In genomic region chr10:102670065-102670400, GRCh38 we compare ENCODE assay signal across 11 cellular contexts. TPM values are rescaled to one million over a fixed set of nuclear protein-coding genes. Genes with fewer than 3 reads are reported as not detected.
DNase-seq lines count a peak whose midpoint lies in the region; ATAC-seq and TF ChIP-seq lines count a peak whose summit lies in the region.
"Had no signal": no experiment of that assay in that cellular context is flagged by ENCODE, and none has a peak within 500 bp of the region (broad histone marks: within the 10 kb centered on the region; RNA-seq: fewer than 3 reads in every experiment).

No MANE protein-coding gene starts in this region.

- H3K27me3 ChIP-seq in HUES64 (ENCODE audit: insufficient read depth, low read length), result no peaks in the 10 kb centered on the region
- no peaks in the 10 kb centered on the region for H3K27me3 ChIP-seq in lower lobe of right lung (ENCODE audit: low read depth)
- H3K27me3 ChIP-seq in tibial artery, result no peaks in the 10 kb centered on the region
- H3K27me3 ChIP-seq: MG63 had no signal

- intact Hi-C loops in lower lobe of right lung (cut with DNase I) (no loop called here), tibial artery (cut with DNase I; ENCODE audit: low total_unique reads) (no loop called here)

- H3K4me1 Mint-ChIP-seq in activated T-helper 17 cell treated with anti-CD3 and anti-CD28 coated beads, Interleukin-2, amount 50 U/mL, for 72 hours, result peaks cover 24% of the 10 kb centered on the region

- no peak for ATAC-seq in activated T-helper 17 cell treated with anti-CD3 and anti-CD28 coated beads, Interleukin-2, amount 50 U/mL, for 72 hours (replicated peaks)
- ATAC-seq in lower lobe of right lung (no peak), GM21529 (IDR thresholded peaks at IDR 0.05; ENCODE audit: unreplicated experiment) (no peak)

- WGBS in HUES64, result 83% methylated on average over 4 of the region's 4 CpGs

- H3K4me1 ChIP-seq in HUES64 (ENCODE audit: insufficient read depth, low read length), result peaks cover 32% of the 10 kb centered on the region
- peaks cover 51% of the 10 kb centered on the region for H3K4me1 ChIP-seq in lower lobe of right lung
- H3K4me1 ChIP-seq in tibial artery, result peaks cover 10 to 42% (median 35%) of the 10 kb centered on the region in 4 donors

- H3K9me3 ChIP-seq in HUES64 (ENCODE audit: insufficient read depth, low read depth, low read length) (no peaks in the 10 kb centered on the region), lower lobe of right lung (no peaks in the 10 kb centered on the region), tibial artery (no peaks in the 10 kb centered on the region)
- H3K9me3 ChIP-seq: MG63, prostate gland had no signal

- H3K36me3 ChIP-seq in HUES64 (ENCODE audit: insufficient read depth, low read length), result no peaks in the 10 kb centered on the region
- no peaks in the 10 kb centered on the region for H3K36me3 ChIP-seq in lower lobe of right lung
- H3K36me3 ChIP-seq in tibial artery, result no peaks in the 10 kb centered on the region
- H3K36me3 ChIP-seq: MG63, prostate gland had no signal

- H3K36me3 Mint-ChIP-seq in activated T-helper 17 cell treated with anti-CD3 and anti-CD28 coated beads, Interleukin-2, amount 50 U/mL, for 72 hours (ENCODE audit: low read depth), result no peaks in the 10 kb centered on the region

- no peak overlapping the region for H3K4me3 Mint-ChIP-seq in activated T-helper 17 cell treated with anti-CD3 and anti-CD28 coated beads, Interleukin-2, amount 50 U/mL, for 72 hours

- H3K4me3 ChIP-seq in HUES64 (ENCODE audit: low read length), result no peak overlapping the region
- H3K4me3 ChIP-seq in lower lobe of right lung, result no peak overlapping the region
- no peak overlapping the region for H3K4me3 ChIP-seq in tibial artery
- H3K4me3 ChIP-seq: MG63, prostate gland had no signal

- TF ChIP-seq CTCF in lower lobe of right lung (IDR thresholded peaks at IDR 0.05), result no peak
- no peak for TF ChIP-seq CTCF in tibial artery (IDR thresholded peaks at IDR 0.05)

- H3K27ac ChIP-seq in HUES64 (ENCODE audit: low read depth, low read length) (0 out of 2 replicates have a peak overlapping the region, but pooled peaks have one; percentile 23), lower lobe of right lung (peak overlapping the region; percentile 84), tibial artery (peak overlapping the region; percentile 72)
- H3K27ac ChIP-seq: HL-60, prostate gland had no signal

- no peak overlapping the region for H3K9ac ChIP-seq in HUES64 (ENCODE audit: low read depth, low read length)

- H3K27me3 Mint-ChIP-seq in activated T-helper 17 cell treated with anti-CD3 and anti-CD28 coated beads, Interleukin-2, amount 50 U/mL, for 72 hours, result no peaks in the 10 kb centered on the region

- H3K27ac Mint-ChIP-seq in activated T-helper 17 cell treated with anti-CD3 and anti-CD28 coated beads, Interleukin-2, amount 50 U/mL, for 72 hours, result peak overlapping the region; percentile 15

- DNase-seq in lower lobe of right lung (no peak), tibial artery (no peak), NCI-H187 treated with DMSO at 0.1 percent for 48 hours (lab: John Stamatoyannopoulos, UW) (no peak)
- no peak for DNase-seq in stimulated activated CD4-positive, alpha-beta T cell treated with anti-CD3 and anti-CD28 coated beads, Interleukin-15, amount 100 ng/mL, for 24 hours
- DNase-seq: NCI-H2227 treated with DMSO at 0.1 percent for 48 hours had no signal

- H3K9me3 Mint-ChIP-seq in activated T-helper 17 cell treated with anti-CD3 and anti-CD28 coated beads, Interleukin-2, amount 50 U/mL, for 72 hours, result no peaks in the 10 kb centered on the region

RNA-seq across cellular contexts. Expression of gene TRIM8, which starts 25.8 kb away (rescaled TPM):
- 25.3 TPM for polyA plus RNA-seq in HUES64 (2013, experiment 1 of 2)
- 23.8 TPM for polyA plus RNA-seq in HUES64 (2013, experiment 2 of 2)
- total RNA-seq in activated T-helper 17 cell treated with anti-CD3 and anti-CD28 coated beads, Interleukin-2, amount 50 U/mL, for 72 hours, result 10 to 100 TPM; 60.0 to 73.9 TPM
- 142 TPM for total RNA-seq in lower lobe of right lung

RNA-seq across cellular contexts. Expression of gene ARL3, which starts 44.2 kb away (rescaled TPM):
- polyA plus RNA-seq in HUES64 (2013, experiment 1 of 2), result 18.4 TPM
- polyA plus RNA-seq in HUES64 (2013, experiment 2 of 2), result 22.4 TPM
- total RNA-seq in activated T-helper 17 cell treated with anti-CD3 and anti-CD28 coated beads, Interleukin-2, amount 50 U/mL, for 72 hours, result 10 to 100 TPM; 14.3 to 14.7 TPM
- 7.3 TPM for total RNA-seq in lower lobe of right lung

RNA-seq across cellular contexts. Expression of gene SFXN2, which starts 44.4 kb away (rescaled TPM):
- 16.4 TPM for polyA plus RNA-seq in HUES64 (2013, experiment 1 of 2)
- 14.4 TPM for polyA plus RNA-seq in HUES64 (2013, experiment 2 of 2)
- 10 to 100 TPM; 18.0 to 28.0 TPM for total RNA-seq in activated T-helper 17 cell treated with anti-CD3 and anti-CD28 coated beads, Interleukin-2, amount 50 U/mL, for 72 hours
- total RNA-seq in lower lobe of right lung, result 10.0 TPM

Comparison
In these comparisons a context has a peak if more than half of its experiments do, and no peak if none do; other contexts are left out.
1. H3K27ac ChIP-seq: peak in every context shown above with its lines; median percentile 84 in lower lobe of right lung; 72 in tibial artery; 23 in HUES64.